23 cellular contexts compared by ENCODE assay signal in the genomic region with DNA sequence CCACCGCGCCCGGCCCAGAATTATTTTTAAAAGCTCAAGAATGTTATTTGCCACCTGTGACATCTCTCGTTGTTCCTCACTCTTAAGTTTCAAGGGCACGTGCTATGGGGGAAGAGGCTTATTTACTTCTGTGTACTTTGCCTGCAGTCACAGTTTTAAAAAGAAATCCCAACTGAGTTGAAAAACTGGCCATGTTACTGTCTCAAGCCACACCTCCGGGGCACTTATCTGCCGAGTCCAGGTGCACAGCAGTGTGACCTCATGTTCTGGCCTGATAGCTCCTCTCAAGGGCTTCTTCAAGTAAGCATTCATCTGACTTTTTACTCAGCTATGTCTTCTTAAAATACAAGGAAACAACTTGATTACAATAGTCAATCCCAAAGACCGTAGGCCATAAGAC. TPM values are rescaled to one million over a fixed set of nuclear protein-coding genes. Genes with fewer than 3 reads are reported as not detected.
DNase-seq lines count a peak whose midpoint lies in the region; ATAC-seq, FAIRE-seq and TF ChIP-seq lines count a peak whose summit lies in the region.
"Had no signal": no experiment of that assay in that cellular context is flagged by ENCODE, and none has a peak within 500 bp of the region (broad histone marks: within the 10 kb centered on the region; RNA-seq: fewer than 3 reads in every experiment).

No MANE protein-coding gene starts in this region.

- H3K9me2 ChIP-seq in MM.1S (replicated peaks; ENCODE audit: insufficient read depth, low read length), result no peaks in the 10 kb centered on the region

- H3K9me3 ChIP-seq in esophagus (ENCODE audit: control insufficient read depth in 2 of 2, insufficient read depth in 1 of 2, low read depth in 1 of 2, low read length in 1 of 2), result no peaks in the 10 kb centered on the region
- no peaks in the 10 kb centered on the region for H3K9me3 ChIP-seq in pancreas
- H3K9me3 ChIP-seq in MM.1S (replicated peaks; ENCODE audit: insufficient read depth, low read length), result no peaks in the 10 kb centered on the region
- H3K9me3 ChIP-seq: HAP-1, stomach, vagina had no signal

- H3K36me3 ChIP-seq in esophagus (ENCODE audit: control insufficient read depth in 2 of 2, insufficient read depth in 2 of 2, low read length in 1 of 2) (no peaks in the 10 kb centered on the region), pancreas (no peaks in the 10 kb centered on the region), MM.1S (replicated peaks; ENCODE audit: insufficient read depth, low read length) (no peaks in the 10 kb centered on the region)
- H3K36me3 ChIP-seq: HAP-1, vagina had no signal

- H3K4me2 ChIP-seq in MM.1S (ENCODE audit: low read depth, low read length), result no peak overlapping the region
- H3K4me2 ChIP-seq: KMS-11 had no signal

- no peak for TF ChIP-seq CTCF in pancreas (IDR thresholded peaks at IDR 0.05)
- no peak for TF ChIP-seq CTCF in MM.1S (IDR thresholded peaks at IDR 0.05; ENCODE audit: low read length)

- no peak for FAIRE-seq in pancreas (lab: Jason Lieb, UNC)
- FAIRE-seq: endometrium, GM12878 had no signal

- no peak overlapping the region for H3K4me3 ChIP-seq in esophagus (ENCODE audit: low read depth in 1 of 2, low read length in 2 of 2)
- no peak overlapping the region for H3K4me3 ChIP-seq in pancreas
- H3K4me3 ChIP-seq in MM.1S (ENCODE audit: low read length), result no peak overlapping the region
- H3K4me3 ChIP-seq: GM12878, HAP-1, stomach, vagina had no signal

- no peaks in the 10 kb centered on the region for H4K20me1 ChIP-seq in MM.1S (ENCODE audit: insufficient read depth, low read length)

- ATAC-seq in pancreas, result peak; percentile 65 to 79 (median 72)
- ATAC-seq: activated naive CD4-positive, alpha-beta T cell treated with anti-CD3 and anti-CD28 coated beads, Interleukin-2, amount 50 U/mL, for 72 hours; GM12878; left lobe of liver; WTC11 had no signal

- no peak overlapping the region for H3K9ac ChIP-seq in MM.1S (ENCODE audit: low read length)
- H3K9ac ChIP-seq: KMS-11 had no signal

- H3K27me3 ChIP-seq in esophagus (ENCODE audit: control insufficient read depth in 1 of 2, insufficient read depth in 2 of 2, low read length in 2 of 2), result no peaks in the 10 kb centered on the region
- no peaks in the 10 kb centered on the region for H3K27me3 ChIP-seq in pancreas
- H3K27me3 ChIP-seq in MM.1S (replicated peaks; ENCODE audit: insufficient read depth, low read length), result no peaks in the 10 kb centered on the region
- H3K27me3 ChIP-seq: stomach, vagina had no signal

- DNase-seq in DMS53 (lab: John Stamatoyannopoulos, UW) (peak; percentile 82), NCI-H510A (lab: John Stamatoyannopoulos, UW) (peak; percentile 70), pancreas (peak in 4 of 6 donors; percentile 51 to 78 (median 64)), caudate nucleus (lab: John Stamatoyannopoulos, UW) (no peak), posterior vena cava (ENCODE audit: low spot score) (no peak), MM.1S (no peak), putamen (ENCODE audit: low spot score) (no peak)
- DNase-seq: COR-L47; foreskin melanocyte; GF-D8; NCI-H1105; NCI-H2171; stimulated activated CD4-positive, alpha-beta T cell treated with anti-CD3 and anti-CD28 coated beads, Interleukin-2, amount 100 ng/mL, for 24 hours; stomach had no signal

- H2AFZ ChIP-seq in MM.1S (ENCODE audit: low read length), result no peak overlapping the region

- intact Hi-C loops in pancreas (cut with DNase I), result no loop called here
- intact Hi-C loops in posterior vena cava (cut with DNase I), result loop anchor here in 1 of 2 donors (5.0 to 10.0 kb wide), 2 partner anchors 220 to 257 kb away; no protein-coding TSS in a partner anchor

- WGBS in esophagus, 2 donors, result 69 to 81% methylated on average over 8 of the region's 8 CpGs
- WGBS in pancreas, 2 donors, result 35 to 43% methylated on average over 8 of the region's 8 CpGs

- no peaks in the 10 kb centered on the region for H3F3A ChIP-seq in MM.1S (ENCODE audit: insufficient read depth, low read length)

- H3K4me1 ChIP-seq in esophagus (ENCODE audit: control insufficient read depth in 2 of 2, insufficient read depth in 2 of 2, low read length in 1 of 2) (no peaks in the 10 kb centered on the region), pancreas (peaks cover 25 to 60% (median 49%) of the 10 kb centered on the region in 3 donors), MM.1S (ENCODE audit: low read length) (no peaks in the 10 kb centered on the region)

- H3K79me2 ChIP-seq in MM.1S (ENCODE audit: low read length), result no peaks in the 10 kb centered on the region

- H3K27ac ChIP-seq in esophagus (ENCODE audit: low read depth in 2 of 2, low read length in 1 of 2), result peak overlapping the region; percentile 84
- peak overlapping the region in 3 of 4 donors; percentile 37 to 50 (median 47) for H3K27ac ChIP-seq in pancreas
- H3K27ac ChIP-seq in caudate nucleus (ENCODE audit: low read depth, low read length), result no peak overlapping the region
- no peak overlapping the region for H3K27ac ChIP-seq in MM.1S (ENCODE audit: low read length)
- H3K27ac ChIP-seq: KMS-11, vagina had no signal

RNA-seq across cellular contexts. Expression of gene SHLD1, which starts 34.5 kb away (rescaled TPM):
- polyA plus RNA-seq in esophagus (1 to 10 TPM; 3.4 to 4.9 TPM), pancreas (1 to 10 TPM; 3.5 to 6.6 TPM)
- total RNA-seq in pancreas (1 to 10 TPM; 2.1 to 3.6 (median 2.9) TPM), posterior vena cava (1 to 10 TPM; 2.7 to 3.3 TPM)

Comparison
In these comparisons a context has a peak if more than half of its experiments do, and no peak if none do; other contexts are left out.
1. DNase-seq: peak in DMS53 (single experiment), NCI-H510A (single experiment) and pancreas (4 of 6); none in caudate nucleus (0 of 61), posterior vena cava (single experiment), MM.1S (single experiment) and putamen (single experiment).
2. H3K27ac ChIP-seq: peak in esophagus (2 of 2) and pancreas (3 of 4); none in caudate nucleus (single experiment) and MM.1S (single experiment).